In genomic region chr1:211938473-211939080, GRCh38 we compare ENCODE assay signal across 1 cellular context.
A peak's percentile ranks its signal among the peaks of the same experiment; 100 is the strongest.
TF ChIP-seq lines count a peak whose summit lies in the region.

No MANE protein-coding gene starts in this region.

TF ChIP-seq in K562, 482 proteins besides CTCF, POLR2A, EP300 and RAD21 (continued from another document):
- TF ChIP-seq CHD7 (IDR thresholded peaks at IDR 0.05; ENCODE audit: low read depth, low read length) (no peak), TEAD4 (IDR thresholded peaks at IDR 0.05; ENCODE audit: low read length) (0 out of 2 replicates have a peak, but pooled peaks have one; percentile 9), TEAD4 (CRISPR knock-in tag; IDR thresholded peaks at IDR 0.05; ENCODE audit: borderline replicate concordance) (no peak), CREB3 (tag; conservative IDR thresholded peaks at IDR 0.05; ENCODE audit: low read depth) (no peak), ZNF134 (CRISPR knock-in tag; conservative IDR thresholded peaks at IDR 0.05) (no peak), CBFA2T2 (conservative IDR thresholded peaks at IDR 0.05) (no peak), MXD1 (CRISPR knock-in tag; IDR thresholded peaks at IDR 0.05; ENCODE audit: borderline replicate concordance, poor library complexity, severe bottlenecking) (no peak), SLC30A9 (CRISPR knock-in tag; IDR thresholded peaks at IDR 0.05) (no peak), ZNF24 (IDR thresholded peaks at IDR 0.05) (no peak), SMARCC2 (IDR thresholded peaks at IDR 0.05; ENCODE audit: low read depth) (no peak), KLF10 (CRISPR knock-in tag; IDR thresholded peaks at IDR 0.05) (no peak), CXXC5 (CRISPR knock-in tag; IDR thresholded peaks at IDR 0.05) (peak; percentile 79)
